In the genomic region with DNA sequence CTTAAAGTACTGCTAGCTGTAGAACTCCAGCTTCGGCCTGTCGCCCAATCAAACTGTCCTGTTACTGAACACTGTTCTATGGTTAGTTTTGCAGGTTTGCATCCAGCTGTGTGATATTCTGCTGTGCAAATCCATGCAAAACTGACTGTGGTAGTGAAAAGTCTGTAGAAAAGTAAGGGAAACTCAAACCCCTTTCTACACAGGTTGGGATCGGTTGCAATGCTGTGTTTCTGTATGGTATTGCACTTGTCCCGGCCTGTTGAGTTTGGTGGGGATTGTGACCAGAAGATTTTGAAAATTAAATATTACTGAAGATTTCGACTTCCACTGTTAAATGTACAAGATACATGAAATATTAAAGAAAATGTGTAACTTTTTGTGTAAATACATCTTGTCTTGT, we compare ENCODE assay signal across 13 cellular contexts. TPM values are rescaled to one million over a fixed set of nuclear protein-coding genes. Genes with fewer than 3 reads are reported as not detected.
DNase-seq lines count a peak whose midpoint lies in the region; ATAC-seq and TF ChIP-seq lines count a peak whose summit lies in the region.
"Had no signal": no experiment of that assay in that cellular context is flagged by ENCODE, and none has a peak within 500 bp of the region (broad histone marks: within the 10 kb centered on the region; RNA-seq: fewer than 3 reads in every experiment).

No MANE protein-coding gene starts in this region.

- in situ Hi-C loops in HAP-1 (cut with MboI; ENCODE audit: low sequenced_read_pairs), result no loop called here

- peaks cover 7% of the 10 kb centered on the region for H3K79me1 ChIP-seq in mesendoderm (ENCODE audit: low read length)

- WGBS in mesendoderm (ENCODE audit: extremely low coverage, insufficient coverage, low lambda C conversion rate), result no CpG with 5 or more reads among the region's 5 CpGs

- no peak overlapping the region for H2BK15ac ChIP-seq in mesendoderm (replicated peaks; ENCODE audit: low read depth)

- H3K79me2 ChIP-seq in mesendoderm (ENCODE audit: control insufficient read depth, insufficient read depth, low read length), result peaks cover 37% of the 10 kb centered on the region

- H3K4me2 ChIP-seq in mesendoderm (ENCODE audit: low read length), result peak overlapping the region; percentile 58

- no peak overlapping the region for H4K8ac ChIP-seq in mesendoderm (ENCODE audit: low read depth, low read length)

- no peak overlapping the region for H3K56ac ChIP-seq in mesendoderm (ENCODE audit: low read length)

- no peak overlapping the region for H4K5ac ChIP-seq in mesendoderm (ENCODE audit: low read length)

- H2AK5ac ChIP-seq in mesendoderm (ENCODE audit: low read length), result no peak overlapping the region

- H3K36me3 Mint-ChIP-seq in CD4-positive, alpha-beta T cell (ENCODE audit: low read depth), result peaks cover 75% of the 10 kb centered on the region
- peaks cover 64% of the 10 kb centered on the region for H3K36me3 Mint-ChIP-seq in activated CD8-positive, alpha-beta T cell treated with anti-CD3 and anti-CD28 coated beads, Interleukin-2, amount 10 ng/mL, durations not matched to agents 7 days and 5 days (ENCODE audit: low read depth)
- no peaks in the 10 kb centered on the region for H3K36me3 Mint-ChIP-seq in T-helper 17 cell (ENCODE audit: low read depth)

- H3K9me3 Mint-ChIP-seq in CD4-positive, alpha-beta T cell, result no peaks in the 10 kb centered on the region
- H3K9me3 Mint-ChIP-seq in activated CD8-positive, alpha-beta T cell treated with anti-CD3 and anti-CD28 coated beads, Interleukin-2, amount 10 ng/mL, durations not matched to agents 7 days and 5 days (ENCODE audit: insufficient read depth), result no peaks in the 10 kb centered on the region

- H3K36me3 ChIP-seq in HAP-1 (replicated peaks), result peaks cover 69% of the 10 kb centered on the region
- H3K36me3 ChIP-seq in mesendoderm (ENCODE audit: control insufficient read depth, insufficient read depth, low read length), result peaks cover 8% of the 10 kb centered on the region
- H3K36me3 ChIP-seq: uterus had no signal

- H3K27ac Mint-ChIP-seq in CD4-positive, alpha-beta T cell, result peak overlapping the region; percentile 39
- no peak overlapping the region for H3K27ac Mint-ChIP-seq in activated CD8-positive, alpha-beta T cell treated with anti-CD3 and anti-CD28 coated beads, Interleukin-2, amount 10 ng/mL, durations not matched to agents 7 days and 5 days
- no peak overlapping the region for H3K27ac Mint-ChIP-seq in T-helper 17 cell

- POLR2A ChIA-PET in CD4-positive, alpha-beta T cell (lab: Charles Lee), result no interaction called here
- POLR2A ChIA-PET in activated CD8-positive, alpha-beta T cell treated with anti-CD3 and anti-CD28 coated beads, Interleukin-2, amount 10 ng/mL, durations not matched to agents 7 days and 5 days (lab: Charles Lee), result no interaction called here

- peak overlapping the region; percentile 66 for H3K4me3 ChIP-seq in HAP-1
- H3K4me3 ChIP-seq in mesendoderm (ENCODE audit: low read length), result no peak overlapping the region
- H3K4me3 ChIP-seq: lung, uterus had no signal

- H3K27me3 ChIP-seq in CD4-positive, alpha-beta T cell (ENCODE audit: control insufficient read depth, insufficient read depth, low read length), result no peaks in the 10 kb centered on the region
- H3K27me3 ChIP-seq in HAP-1 (ENCODE audit: low read depth), result peaks cover 10% of the 10 kb centered on the region
- no peaks in the 10 kb centered on the region for H3K27me3 ChIP-seq in mesendoderm (ENCODE audit: insufficient read depth, low read length, poor library complexity)
- H3K27me3 ChIP-seq: foreskin keratinocyte, uterus had no signal

- H3K18ac ChIP-seq in mesendoderm (ENCODE audit: low read length), result no peak overlapping the region

- no peak for TF ChIP-seq CTCF in CD4-positive, alpha-beta T cell (IDR thresholded peaks at IDR 0.05)

- CTCF ChIA-PET in CD4-positive, alpha-beta T cell (lab: Charles Lee), result no interaction called here
- CTCF ChIA-PET in activated CD8-positive, alpha-beta T cell treated with anti-CD3 and anti-CD28 coated beads, Interleukin-2, amount 10 ng/mL, durations not matched to agents 7 days and 5 days (lab: Charles Lee), result interaction anchor here (1.1 to 1.6 kb wide), 2 partner anchors 19 to 38 kb away, joined by 3 read pairs; no protein-coding TSS in a partner anchor

- no peaks in the 10 kb centered on the region for H3K27me3 Mint-ChIP-seq in CD4-positive, alpha-beta T cell
- no peaks in the 10 kb centered on the region for H3K27me3 Mint-ChIP-seq in activated CD8-positive, alpha-beta T cell treated with anti-CD3 and anti-CD28 coated beads, Interleukin-2, amount 10 ng/mL, durations not matched to agents 7 days and 5 days (ENCODE audit: low read depth)
- H3K27me3 Mint-ChIP-seq in T-helper 17 cell, result no peaks in the 10 kb centered on the region

- H3K27ac ChIP-seq in CD4-positive, alpha-beta T cell (ENCODE audit: low read depth, low read length), result no peak overlapping the region
- no peak overlapping the region for H3K27ac ChIP-seq in mesendoderm (ENCODE audit: low read depth, low read length)
- H3K27ac ChIP-seq: foreskin keratinocyte, uterus had no signal

- no peak overlapping the region for H3K4ac ChIP-seq in mesendoderm (ENCODE audit: low read depth, low read length)

- H3K9ac ChIP-seq in mesendoderm (ENCODE audit: low read length), result peak overlapping the region; percentile 56

- no peak overlapping the region for H2BK120ac ChIP-seq in mesendoderm (ENCODE audit: low read depth, low read length)

- H3K4me3 Mint-ChIP-seq in CD4-positive, alpha-beta T cell, result peak overlapping the region; percentile 92
- peak overlapping the region; percentile 98 for H3K4me3 Mint-ChIP-seq in activated CD8-positive, alpha-beta T cell treated with anti-CD3 and anti-CD28 coated beads, Interleukin-2, amount 10 ng/mL, durations not matched to agents 7 days and 5 days
- no peak overlapping the region for H3K4me3 Mint-ChIP-seq in T-helper 17 cell

- H3K4me1 ChIP-seq in HAP-1 (peaks cover 12% of the 10 kb centered on the region), mesendoderm (ENCODE audit: control insufficient read depth, low read depth, low read length) (peaks cover 7% of the 10 kb centered on the region)
- H3K4me1 ChIP-seq: uterus had no signal

- H2BK5ac ChIP-seq in mesendoderm (ENCODE audit: low read length), result no peak overlapping the region

- intact Hi-C loops in CD4-positive, alpha-beta T cell (cut with DNase I, micrococcal nuclease), result no loop called here

- H3K23ac ChIP-seq in mesendoderm (ENCODE audit: low read length), result no peak overlapping the region

- DNase-seq in CD4-positive, alpha-beta T cell, result no peak
- DNase-seq in HAP-1 (ENCODE audit: low spot score in 2 of 2) (no peak), mesendoderm (no peak), NCI-H187 treated with DMSO at 0.1 percent for 48 hours (lab: John Stamatoyannopoulos, UW) (no peak), T-helper 17 cell (no peak), iPS-NIHi11 (ENCODE audit: low spot score) (no peak), DMS79 treated with DMSO at 0.1 percent for 48 hours (lab: John Stamatoyannopoulos, UW) (no peak)
- DNase-seq in activated CD8-positive, alpha-beta T cell treated with anti-CD3 and anti-CD28 coated beads, Interleukin-2, amount 10 ng/mL, durations not matched to agents 7 days and 5 days, result no peak
- DNase-seq: activated CD8-positive, alpha-beta memory T cell treated with anti-CD3 and anti-CD28 coated beads, Interleukin-2, amount 50 U/mL, for 4 hours; foreskin keratinocyte; NCI-H1436 treated with DMSO at 0.1 percent for 48 hours; uterus had no signal

- H3K9me3 ChIP-seq in CD4-positive, alpha-beta T cell (ENCODE audit: control insufficient read depth, low read length), result no peaks in the 10 kb centered on the region
- no peaks in the 10 kb centered on the region for H3K9me3 ChIP-seq in HAP-1
- H3K9me3 ChIP-seq in T-helper 17 cell (ENCODE audit: control insufficient read depth, low read length, poor library complexity, severe bottlenecking), result no peaks in the 10 kb centered on the region
- H3K9me3 ChIP-seq: uterus had no signal

- no peak for ATAC-seq in CD4-positive, alpha-beta T cell (ENCODE audit: poor library complexity)
- no peak for ATAC-seq in activated CD8-positive, alpha-beta T cell treated with anti-CD3 and anti-CD28 coated beads, Interleukin-2, amount 10 ng/mL, durations not matched to agents 7 days and 5 days
- no peak for ATAC-seq in T-helper 17 cell
- ATAC-seq: foreskin keratinocyte had no signal

- peaks cover 47% of the 10 kb centered on the region for H3K4me1 Mint-ChIP-seq in CD4-positive, alpha-beta T cell (ENCODE audit: low read depth)
- peaks cover 52% of the 10 kb centered on the region for H3K4me1 Mint-ChIP-seq in activated CD8-positive, alpha-beta T cell treated with anti-CD3 and anti-CD28 coated beads, Interleukin-2, amount 10 ng/mL, durations not matched to agents 7 days and 5 days (ENCODE audit: low read depth)
- H3K4me1 Mint-ChIP-seq in T-helper 17 cell, result peaks cover 10% of the 10 kb centered on the region

RNA-seq across cellular contexts. Expression of gene MIR17HG, which starts 3.6 kb away (rescaled TPM):
- 1 to 10 TPM; 6.0 to 6.6 TPM for total RNA-seq in CD4-positive, alpha-beta T cell
- 1 to 10 TPM; 8.1 to 9.9 TPM for total RNA-seq in activated CD8-positive, alpha-beta T cell treated with anti-CD3 and anti-CD28 coated beads, Interleukin-2, amount 10 ng/mL, durations not matched to agents 7 days and 5 days
- 10.9 TPM for polyA plus RNA-seq in mesendoderm (2013, experiment 1 of 2)
- polyA plus RNA-seq in mesendoderm (2013, experiment 2 of 2), result 10.4 TPM
- total RNA-seq in T-helper 17 cell, result 1 to 10 TPM; 6.9 to 9.1 TPM

RNA-seq across cellular contexts. Expression of gene GPC5, which starts 47.3 kb away (rescaled TPM):
- not detected for total RNA-seq in CD4-positive, alpha-beta T cell
- not detected for total RNA-seq in activated CD8-positive, alpha-beta T cell treated with anti-CD3 and anti-CD28 coated beads, Interleukin-2, amount 10 ng/mL, durations not matched to agents 7 days and 5 days
- 0.15 TPM for polyA plus RNA-seq in mesendoderm (2013, experiment 1 of 2)
- 0.07 TPM for polyA plus RNA-seq in mesendoderm (2013, experiment 2 of 2)
- total RNA-seq in T-helper 17 cell, result 1 to 10 TPM in 1 of 2 donors, not detected in 1; 1.1 TPM
- polyA plus RNA-seq: foreskin keratinocyte had no signal
